8 cellular contexts compared by ENCODE assay signal in the genomic region with DNA sequence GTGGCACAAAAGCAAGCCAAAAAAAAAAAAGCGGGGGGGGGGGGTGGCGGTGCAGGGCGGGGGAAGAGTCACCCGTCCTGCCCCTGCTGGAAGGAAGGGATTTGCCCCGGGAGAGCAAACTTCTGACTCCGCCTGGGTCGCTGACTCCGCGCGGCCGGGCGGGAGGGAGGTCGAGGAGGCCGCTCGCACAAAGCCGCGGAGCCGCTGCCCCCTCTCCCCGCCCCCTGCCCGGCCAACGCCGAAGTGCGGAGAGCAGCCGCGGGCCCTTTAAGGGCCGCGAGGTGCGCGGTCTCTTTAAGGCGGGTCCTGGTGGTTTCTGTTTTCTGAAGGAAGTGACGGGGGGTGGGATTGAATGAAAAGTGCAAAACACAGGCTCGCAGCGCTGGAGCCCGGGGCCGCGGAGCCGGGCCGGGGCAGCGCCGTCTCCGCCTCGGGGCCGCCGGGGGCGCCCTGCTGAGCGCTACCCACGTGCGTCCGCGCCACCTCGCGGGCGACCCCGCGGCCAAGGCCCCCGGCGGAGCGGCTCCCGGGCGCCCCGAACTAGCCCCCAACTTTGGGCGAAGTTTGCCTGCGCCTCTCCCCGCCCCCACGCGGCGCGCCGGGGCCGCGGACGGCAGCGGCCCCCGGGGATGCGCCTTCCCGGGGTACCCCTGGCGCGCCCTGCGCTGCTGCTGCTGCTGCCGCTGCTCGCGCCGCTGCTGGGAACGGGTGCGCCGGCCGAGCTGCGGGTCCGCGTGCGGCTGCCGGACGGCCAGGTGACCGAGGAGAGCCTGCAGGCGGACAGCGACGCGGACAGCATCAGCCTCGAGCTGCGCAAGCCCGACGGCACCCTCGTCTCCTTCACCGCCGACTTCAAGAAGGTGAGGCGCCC. TPM values are rescaled to one million over a fixed set of nuclear protein-coding genes. Genes with fewer than 3 reads are reported as not detected.
A peak's percentile ranks its signal among the peaks of the same experiment; 100 is the strongest.
DNase-seq lines count a peak whose midpoint lies in the region; ATAC-seq and TF ChIP-seq lines count a peak whose summit lies in the region.

A gene (plus strand): TSS at position 382 of the 871 bp plus-strand sequence. CDS start 248 bp downstream, at position 630.

- H3K4me3 ChIP-seq in epithelial cell of proximal tubule (ENCODE audit: low read depth, low read length): peak within 1 kb of the TSS; percentile 94
- H3K4me3 ChIP-seq in mucosa of rectum (ENCODE audit: low read length in 2 of 2): peak within 1 kb of the TSS; percentile 85 to 90

- peak; percentile 71 for ATAC-seq in HG03039 (IDR thresholded peaks at IDR 0.05; ENCODE audit: unreplicated experiment)

- peak within 1 kb of the TSS; percentile 85 to 96 for H3K9ac ChIP-seq in mucosa of rectum (ENCODE audit: low read depth in 1 of 2, low read length in 2 of 2)

- peaks cover 17% of the 10 kb centered on the region in 2 donors for H3K36me3 ChIP-seq in mucosa of rectum (ENCODE audit: control insufficient read depth in 2 of 2, insufficient read depth in 2 of 2, low read length in 2 of 2)

- no peaks in the 10 kb centered on the region for H3K9me3 ChIP-seq in mucosa of rectum (ENCODE audit: control insufficient read depth in 2 of 2, low read length in 2 of 2)

- peak within 1 kb of the TSS; percentile 90 to 92 for H3K27ac ChIP-seq in mucosa of rectum (ENCODE audit: low read depth in 2 of 2, low read length in 2 of 2)

- H3K27me3 ChIP-seq in mucosa of rectum (ENCODE audit: control insufficient read depth in 2 of 2, insufficient read depth in 2 of 2, low read length in 2 of 2): peaks cover 0 to 4% of the 10 kb centered on the region in 2 donors

- DNase-seq in NCI-H2107 (lab: John Stamatoyannopoulos, UW) (peak; percentile 16), NCI-H2107 treated with DMSO at 0.1 percent for 48 hours (lab: John Stamatoyannopoulos, UW; ENCODE audit: unreplicated experiment) (no peak), NCI-H82 treated with DMSO at 0.1 percent for 48 hours (lab: John Stamatoyannopoulos, UW; ENCODE audit: unreplicated experiment) (peak; percentile 7), activated T-cell treated with anti-CD3 and anti-CD28 coated beads for 4 hours (peak; percentile 27), epithelial cell of proximal tubule (ENCODE audit: low read depth) (no peak)
- DNase-seq in stimulated activated CD8-positive, alpha-beta memory T cell treated with anti-CD3 and anti-CD28 coated beads, Interleukin-4, amount 100 ng/mL, for 4 hours (ENCODE audit: low read depth in 2 of 2, low spot score in 1 of 2): peak; percentile 7 to 42

- peaks cover 43 to 50% of the 10 kb centered on the region in 2 donors for H3K4me1 ChIP-seq in mucosa of rectum (ENCODE audit: control insufficient read depth in 2 of 2, insufficient read depth in 2 of 2, low read length in 2 of 2)

- TF ChIP-seq CTCF in epithelial cell of proximal tubule (conservative IDR thresholded peaks at IDR 0.05; ENCODE audit: low read depth, low read length): no peak

RNA-seq across cellular contexts. Expression of the gene that starts here (rescaled TPM):
- 36.2 and 39.4 TPM in 2 replicates for total RNA-seq in epithelial cell of proximal tubule

Comparison
In these comparisons a context has a peak if more than half of its experiments do, and no peak if none do; other contexts are left out.
1. DNase-seq: peak in NCI-H2107 (single experiment), NCI-H82 treated with DMSO at 0.1 percent for 48 hours (single experiment), activated T-cell treated with anti-CD3 and anti-CD28 coated beads for 4 hours (single experiment) and stimulated activated CD8-positive, alpha-beta memory T cell treated with anti-CD3 and anti-CD28 coated beads, Interleukin-4, amount 100 ng/mL, for 4 hours (2 of 2); none in NCI-H2107 treated with DMSO at 0.1 percent for 48 hours (single experiment) and epithelial cell of proximal tubule (single experiment).